ENCODE assay signal across 8 cellular contexts in the genomic region with DNA sequence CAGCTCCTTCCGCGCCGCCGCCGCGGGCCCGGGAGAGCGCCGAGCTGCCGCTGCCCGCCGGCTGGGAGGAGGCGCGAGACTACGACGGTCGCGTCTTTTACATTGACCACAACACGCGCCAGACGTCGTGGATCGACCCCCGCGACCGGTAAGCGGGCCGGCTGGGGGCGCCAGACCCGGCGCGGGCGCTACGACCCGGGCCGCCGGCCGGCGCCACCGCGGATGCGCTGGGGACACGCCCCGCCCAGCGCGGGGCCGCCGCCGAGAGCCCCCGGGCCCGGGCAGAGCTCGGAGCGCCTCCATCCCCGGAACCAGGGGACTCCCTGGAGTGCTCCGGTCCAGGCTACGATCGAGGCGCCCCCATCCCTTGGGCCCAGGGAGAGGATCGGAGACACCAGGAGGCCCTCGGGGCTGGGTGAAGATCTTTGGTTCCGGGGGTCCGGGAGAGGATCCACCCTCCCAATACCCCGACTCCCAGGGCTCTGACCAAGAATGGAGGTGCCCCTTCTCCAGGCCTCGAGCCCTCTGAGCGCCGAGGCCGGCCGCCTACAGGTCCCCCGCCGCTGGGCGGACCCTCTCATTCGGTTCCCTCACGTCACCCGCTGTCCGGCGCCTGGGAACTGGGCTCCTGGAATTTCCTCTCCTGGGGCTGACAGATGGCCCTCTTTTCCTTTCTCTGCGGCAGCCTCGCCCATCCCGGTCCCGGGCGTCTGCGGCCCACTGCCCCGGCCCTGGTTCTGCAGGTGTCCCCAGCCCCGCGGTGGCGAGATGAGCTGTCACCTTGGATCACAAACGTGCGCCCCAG. TPM values are rescaled to one million over a fixed set of nuclear protein-coding genes. Genes with fewer than 3 reads are reported as not detected.
DNase-seq lines count a peak whose midpoint lies in the region; ATAC-seq and TF ChIP-seq lines count a peak whose summit lies in the region.

No MANE protein-coding gene starts in this region.

- peak overlapping the region; percentile 78 to 99 (median 92) for H3K27ac ChIP-seq in heart left ventricle

- H3K4me1 Mint-ChIP-seq in activated T-cell treated with anti-CD3 and anti-CD28 coated beads, Interleukin-2, amount 50 U/mL, for 72 hours (ENCODE audit: low read depth), result peaks cover 44% of the 10 kb centered on the region
- H3K4me1 Mint-ChIP-seq in progenitor cell of endocrine pancreas (ENCODE audit: low read depth), result peaks cover 6% of the 10 kb centered on the region

- TF ChIP-seq POLR2A in heart left ventricle (IDR thresholded peaks at IDR 0.05), result peak in 1 of 2 donors; percentile 29

- peaks cover 9 to 11% of the 10 kb centered on the region in 2 donors for H3K36me3 Mint-ChIP-seq in activated T-cell treated with anti-CD3 and anti-CD28 coated beads, Interleukin-2, amount 50 U/mL, for 72 hours (ENCODE audit: insufficient read depth in 2 of 2)
- no peaks in the 10 kb centered on the region for H3K36me3 Mint-ChIP-seq in progenitor cell of endocrine pancreas (ENCODE audit: insufficient read depth)

- H3K9me3 Mint-ChIP-seq in activated T-cell treated with anti-CD3 and anti-CD28 coated beads, Interleukin-2, amount 50 U/mL, for 72 hours, result no peaks in the 10 kb centered on the region
- peaks cover 5% of the 10 kb centered on the region for H3K9me3 Mint-ChIP-seq in progenitor cell of endocrine pancreas (ENCODE audit: low read depth)

- intact Hi-C loops in heart left ventricle (cut with DNase I), result loop anchor here in 5 of 10 donors (2.0 to 5.0 kb wide), 4 partner anchors 36 to 101 kb away; no protein-coding TSS in a partner anchor

- DNase-seq in GM12865 (ENCODE audit: low read depth) (peak; percentile 18), heart left ventricle (peak; percentile 68 to 72 (median 69)), progenitor cell of endocrine pancreas (ENCODE audit: low spot score, unreplicated experiment) (peak; percentile 12), cerebellum (ENCODE audit: low spot score) (no peak), NCI-H526 treated with DMSO at 0.1 percent for 48 hours (lab: John Stamatoyannopoulos, UW) (no peak)
- DNase-seq in activated T-cell treated with anti-CD3 and anti-CD28 coated beads, Interleukin-2, amount 50 U/mL, for 72 hours, result peak; percentile 14 to 34

- peaks cover 24% of the 10 kb centered on the region for H3K27me3 Mint-ChIP-seq in activated T-cell treated with anti-CD3 and anti-CD28 coated beads, Interleukin-2, amount 50 U/mL, for 72 hours (ENCODE audit: low read depth)
- peaks cover 14% of the 10 kb centered on the region for H3K27me3 Mint-ChIP-seq in progenitor cell of endocrine pancreas

- ATAC-seq in HG02981 (IDR thresholded peaks at IDR 0.05; ENCODE audit: unreplicated experiment), result peak; percentile 17
- peak; percentile 10 to 21 for ATAC-seq in activated T-cell treated with anti-CD3 and anti-CD28 coated beads, Interleukin-2, amount 50 U/mL, for 72 hours (replicated peaks in 1 of 2)
- ATAC-seq in heart left ventricle, result peak; percentile 29 to 60 (median 38)
- ATAC-seq in GM21515 (IDR thresholded peaks at IDR 0.05; ENCODE audit: unreplicated experiment), result no peak

- H3K4me1 ChIP-seq in heart left ventricle, result peaks cover 0 to 42% (median 28%) of the 10 kb centered on the region in 12 donors

- no peaks in the 10 kb centered on the region for H3K36me3 ChIP-seq in heart left ventricle

- peak overlapping the region; percentile 78 to 90 for H3K4me3 Mint-ChIP-seq in activated T-cell treated with anti-CD3 and anti-CD28 coated beads, Interleukin-2, amount 50 U/mL, for 72 hours
- H3K4me3 Mint-ChIP-seq in progenitor cell of endocrine pancreas (ENCODE audit: low read depth), result peak overlapping the region; percentile 71

- 1 to 41% (median 13%) methylated on average over 26 to 88 of the region's 88 CpGs for WGBS in heart left ventricle, 4 donors

- TF ChIP-seq CTCF in GM12865 (IDR thresholded peaks at IDR 0.05; ENCODE audit: insufficient read depth, low read depth, low read length, missing control alignments) (no peak), heart left ventricle (IDR thresholded peaks at IDR 0.05) (peak in 2 of 12 donors; percentile 15 to 25), progenitor cell of endocrine pancreas (IDR thresholded peaks at IDR 0.05; ENCODE audit: unreplicated experiment) (peak; percentile 18)

- H3K27ac Mint-ChIP-seq in activated T-cell treated with anti-CD3 and anti-CD28 coated beads, Interleukin-2, amount 50 U/mL, for 72 hours, result peak overlapping the region; percentile 72
- H3K27ac Mint-ChIP-seq in progenitor cell of endocrine pancreas, result no peak overlapping the region

- H3K27me3 ChIP-seq in heart left ventricle, result peaks cover 0 to 34% (median 0%) of the 10 kb centered on the region in 9 donors

- no peaks in the 10 kb centered on the region for H3K9me3 ChIP-seq in heart left ventricle

- H3K4me3 ChIP-seq in GM12865 (ENCODE audit: low read depth, low read length) (peak overlapping the region; percentile 45), heart left ventricle (peak overlapping the region; percentile 26 to 89 (median 64))

RNA-seq across cellular contexts. Expression of a gene that starts 48.8 kb away (rescaled TPM):
- not detected for total RNA-seq in activated T-cell treated with anti-CD3 and anti-CD28 coated beads, Interleukin-2, amount 50 U/mL, for 72 hours
- total RNA-seq in heart left ventricle, result not detected
- polyA plus RNA-seq in heart left ventricle, result not detected
- 0.38 and 0.42 TPM in 2 replicates for total RNA-seq in progenitor cell of endocrine pancreas
- total RNA-seq in cerebellum, result 0.45 TPM

Comparison
In these comparisons a context has a peak if more than half of its experiments do, and no peak if none do; other contexts are left out.
1. DNase-seq: peak in GM12865 (single experiment), activated T-cell treated with anti-CD3 and anti-CD28 coated beads, Interleukin-2, amount 50 U/mL, for 72 hours (2 of 2), heart left ventricle (5 of 5) and progenitor cell of endocrine pancreas (single experiment); none in cerebellum (single experiment) and NCI-H526 treated with DMSO at 0.1 percent for 48 hours (single experiment).